ENCODE assay signal across 8 cellular contexts in genomic region chr3:50237754-50238548, GRCh38. TPM values are rescaled to one million over a fixed set of nuclear protein-coding genes. Genes with fewer than 3 reads are reported as not detected.
DNase-seq lines count a peak whose midpoint lies in the region; ATAC-seq, FAIRE-seq and TF ChIP-seq lines count a peak whose summit lies in the region.

No MANE protein-coding gene starts in this region.

- BruUV-seq in A673 (replicated peaks; lab: Mats Ljungman, UMichigan) = no TSS peak

- TF ChIP-seq POLR2A in thyroid gland (IDR thresholded peaks at IDR 0.05) = peak in 1 of 2 donors; percentile 76

- H3K27ac ChIP-seq in A673 (ENCODE audit: low read depth, low read length, poor library complexity, severe bottlenecking) (peak overlapping the region; percentile 77), SK-N-MC (no peak overlapping the region), pancreas (peak overlapping the region; percentile 14 to 84 (median 80)), thyroid gland (peak overlapping the region; percentile 80 to 90 (median 83))

- H3K4me1 ChIP-seq in A673 (ENCODE audit: insufficient read depth, low read length, poor library complexity, severe bottlenecking) = peaks cover 14% of the 10 kb centered on the region
- H3K4me1 ChIP-seq in pancreas = peaks cover 3 to 20% (median 12%) of the 10 kb centered on the region in 3 donors
- H3K4me1 ChIP-seq in thyroid gland = peaks cover 36 to 51% of the 10 kb centered on the region in 2 donors

- H3K4me3 ChIP-seq in A673 (ENCODE audit: low read depth, low read length, poor library complexity, severe bottlenecking) (peak overlapping the region; percentile 76), SK-N-MC (peak overlapping the region; percentile 82), pancreas (peak overlapping the region; percentile 51 to 78 (median 74)), thyroid gland (replicated peaks in 1 of 3) (peak overlapping the region; percentile 19 to 83 (median 82))

- intact Hi-C loops in A673 (cut with micrococcal nuclease; ENCODE audit: unreplicated experiment) (no loop called here), head of caudate nucleus (cut with DNase I) (no loop called here), pancreas (cut with DNase I) (no loop called here), thyroid gland (cut with DNase I) (no loop called here)

- FAIRE-seq in pancreas (lab: Jason Lieb, UNC) = no peak

- WGBS in pancreas, 2 donors = 26 to 28% methylated on average over 31 of the region's 31 CpGs
- WGBS in thyroid gland, 2 donors = 2% methylated on average over 9 to 21 of the region's 31 CpGs

- no peaks in the 10 kb centered on the region for H3K9me3 ChIP-seq in A673 (ENCODE audit: low read depth, low read length, poor library complexity, severe bottlenecking)
- no peaks in the 10 kb centered on the region for H3K9me3 ChIP-seq in SK-N-MC (ENCODE audit: low read depth, low read length)
- H3K9me3 ChIP-seq in pancreas = no peaks in the 10 kb centered on the region
- H3K9me3 ChIP-seq in thyroid gland = no peaks in the 10 kb centered on the region

- DNase-seq in A673 (ENCODE audit: low spot score) = peak; percentile 83
- DNase-seq in HT1080 (ENCODE audit: low read depth) = peak; percentile 92
- DNase-seq in SK-N-MC (ENCODE audit: low read depth, low spot score) = no peak
- DNase-seq in activated naive CD4-positive, alpha-beta T cell treated with anti-CD3 and anti-CD28 coated beads, Interleukin-2, amount 50 U/mL, for 16 hours = peak; percentile 88
- DNase-seq in head of caudate nucleus = peak in 41 of 42 donors; percentile 55 to 90 (median 77)
- DNase-seq in pancreas = peak; percentile 53 to 87 (median 72)
- DNase-seq in thyroid gland = peak; percentile 88 to 90

- peak overlapping the region; percentile 69 for H3K9ac ChIP-seq in SK-N-MC (ENCODE audit: insufficient read length)

- CTCF ChIA-PET in A673 (lab: Charles Lee) = interaction anchor here (0.6 kb wide), 2 partner anchors 83 to 108 kb away, joined by 5 to 9 read pairs; partner anchors contain the start of gene ZMYND10

- H3K27me3 ChIP-seq in A673 (replicated peaks; ENCODE audit: insufficient read depth, low read depth, low read length, poor library complexity) (no peaks in the 10 kb centered on the region), pancreas (no peaks in the 10 kb centered on the region), thyroid gland (no peaks in the 10 kb centered on the region)

- POLR2A ChIA-PET in A673 (lab: Charles Lee; ENCODE audit: low non-redundant PET) = no interaction called here

- ATAC-seq in GM18868 (IDR thresholded peaks at IDR 0.05; ENCODE audit: unreplicated experiment) (peak; percentile 41), pancreas (peak in 3 of 4 donors; percentile 15 to 47 (median 24))

- no peaks in the 10 kb centered on the region for H3K36me3 ChIP-seq in A673 (ENCODE audit: insufficient read depth, low read length, poor library complexity, severe bottlenecking)
- no peaks in the 10 kb centered on the region for H3K36me3 ChIP-seq in SK-N-MC (ENCODE audit: insufficient read depth, low read length)
- no peaks in the 10 kb centered on the region for H3K36me3 ChIP-seq in pancreas
- H3K36me3 ChIP-seq in thyroid gland = peaks cover 3 to 4% of the 10 kb centered on the region in 2 donors

- TF ChIP-seq CTCF in A673 (conservative IDR thresholded peaks at IDR 0.05; ENCODE audit: low read depth, low read length) = no peak
- no peak for TF ChIP-seq CTCF in pancreas (IDR thresholded peaks at IDR 0.05)
- TF ChIP-seq CTCF in thyroid gland (IDR thresholded peaks at IDR 0.05) = no peak

RNA-seq across cellular contexts. Expression of gene GNAI2, which starts 1.9 kb away (rescaled TPM):
- 115 and 124 TPM in 2 replicates for total RNA-seq in A673 (2021)
- 304 and 403 TPM in 2 replicates for total RNA-seq in HT1080 (2014; rRNA removed; shearing (Covaris generic))
- 409 and 412 TPM in 2 replicates for polyA plus RNA-seq in HT1080 (2015; cell fraction: cytosol; rRNA removed)
- 212 and 215 TPM in 2 replicates for polyA plus RNA-seq in HT1080 (2015; cell fraction: nucleus; rRNA removed)
- 100 to 1,000 TPM in 1 of 6 donors, 10 to 100 TPM in 5; 26.9 to 104 (median 42.9) TPM for total RNA-seq in pancreas
- polyA plus RNA-seq in pancreas = 10 to 100 TPM; 54.1 to 97.6 TPM
- total RNA-seq in thyroid gland = 100 to 1,000 TPM; 111 to 171 (median 142) TPM

RNA-seq across cellular contexts. Expression of gene SEMA3B, which starts 31.0 kb away (rescaled TPM):
- total RNA-seq in A673 (2021) = 0.43 and 2.0 TPM in 2 replicates
- 4.0 and 5.0 TPM in 2 replicates for total RNA-seq in HT1080 (2014; rRNA removed; shearing (Covaris generic))
- polyA plus RNA-seq in HT1080 (2015; cell fraction: cytosol; rRNA removed) = 9.0 TPM in 2 replicates
- polyA plus RNA-seq in HT1080 (2015; cell fraction: nucleus; rRNA removed) = 53.7 and 68.6 TPM in 2 replicates
- 10 to 100 TPM; 27.5 to 53.5 (median 33.2) TPM for total RNA-seq in pancreas
- 100 to 1,000 TPM; 118 to 223 TPM for polyA plus RNA-seq in pancreas
- total RNA-seq in thyroid gland = 10 to 100 TPM; 21.0 to 31.0 (median 26.5) TPM

RNA-seq across cellular contexts. Expression of gene SLC38A3, which starts 32.9 kb away (rescaled TPM):
- total RNA-seq in A673 (2021) = 0.31 TPM in 1 of 2 replicates, not detected in the other
- total RNA-seq in HT1080 (2014; rRNA removed; shearing (Covaris generic)) = 2.2 TPM in 1 of 2 replicates, not detected in the other
- polyA plus RNA-seq in HT1080 (2015; cell fraction: cytosol; rRNA removed) = 0.02 TPM in 1 of 2 replicates, not detected in the other
- polyA plus RNA-seq in HT1080 (2015; cell fraction: nucleus; rRNA removed) = 0.17 and 0.25 TPM in 2 replicates
- 10 to 100 TPM; 21.2 to 57.9 (median 38.6) TPM for total RNA-seq in pancreas
- 10 to 100 TPM; 35.2 to 40.8 TPM for polyA plus RNA-seq in pancreas
- 1 to 10 TPM; 1.1 to 5.0 (median 3.6) TPM for total RNA-seq in thyroid gland

RNA-seq across cellular contexts. Expression of gene LSMEM2, which starts 40.9 kb away (rescaled TPM):
- total RNA-seq in A673 (2021) (not detected in 2 replicates), pancreas (under 1 TPM in 1 of 6 donors, not detected in 5; 0.12 TPM), thyroid gland (not detected)
- not detected in 2 replicates for total RNA-seq in HT1080 (2014; rRNA removed; shearing (Covaris generic))
- not detected in 2 replicates for polyA plus RNA-seq in HT1080 (2015; cell fraction: cytosol; rRNA removed)
- polyA plus RNA-seq in HT1080 (2015; cell fraction: nucleus; rRNA removed) = not detected in 2 replicates
- 1 to 10 TPM in 1 of 2 donors, under 1 TPM in 1; 0.15 to 2.1 TPM for polyA plus RNA-seq in pancreas

RNA-seq across cellular contexts. Expression of gene GNAT1, which starts 46.5 kb away (rescaled TPM):
- total RNA-seq in A673 (2021) (not detected in 2 replicates), pancreas (not detected), thyroid gland (not detected)
- total RNA-seq in HT1080 (2014; rRNA removed; shearing (Covaris generic)) = not detected in 2 replicates
- polyA plus RNA-seq in HT1080 (2015; cell fraction: cytosol; rRNA removed) = not detected in 2 replicates
- polyA plus RNA-seq in HT1080 (2015; cell fraction: nucleus; rRNA removed) = not detected in 2 replicates
- not detected for polyA plus RNA-seq in pancreas
